Comparison of ENCODE assay signal across 26 cellular contexts in genomic region chr4:20904966-20905365, GRCh38.
"Had no signal": no experiment of that assay in that cellular context is flagged by ENCODE, and none has a peak within 500 bp of the region (broad histone marks: within the 10 kb centered on the region; RNA-seq: fewer than 3 reads in every experiment).

No MANE protein-coding gene starts in this region.

- H3K27me3 ChIP-seq: stomach, suprapubic skin, testis, thyroid gland, tibial artery, tibial nerve, transverse colon, upper lobe of left lung, upper lobe of right lung, uterus, vagina had no signal

- H3K4me1 ChIP-seq: stomach, suprapubic skin, testis, thyroid gland, tibial artery, tibial nerve, transverse colon, upper lobe of left lung, upper lobe of right lung, uterus, vagina had no signal

- DNase-seq: stimulated activated CD4-positive, alpha-beta T cell treated with anti-CD3 and anti-CD28 coated beads, Interleukin-2, amount 100 ng/mL, for 48 hours; stimulated activated CD4-positive, alpha-beta T cell treated with anti-CD3 and anti-CD28 coated beads, Interleukin-4, amount 100 ng/mL, for 1 hour; stimulated activated CD4-positive, alpha-beta T cell treated with anti-CD3 and anti-CD28 coated beads, Interleukin-4, amount 100 ng/mL, for 24 hours; stimulated activated CD4-positive, alpha-beta T cell treated with anti-CD3 and anti-CD28 coated beads, Interleukin-4, amount 100 ng/mL, for 4 hours; stimulated activated CD8-positive, alpha-beta memory T cell treated with anti-CD3 and anti-CD28 coated beads, Interleukin-4, amount 100 ng/mL, for 48 hours; stimulated activated naive B cell treated with anti-CD40 and anti-IgM and Interleukin-4, amounts not matched to agents 10 μg/mL and 1 μg/mL and 100 μg/mL, for 72 hours; stimulated activated naive CD4-positive, alpha-beta T cell; stimulated activated naive CD4-positive, alpha-beta T cell treated with Interleukin-2 at 50 U/mL for 16 hours; stimulated activated naive CD8-positive, alpha-beta T cell treated with anti-CD3 and anti-CD28 coated beads, Interleukin-15, amount 100 ng/mL, for 72 hours; stimulated activated naive CD8-positive, alpha-beta T cell treated with anti-CD3 and anti-CD28 coated beads, Interleukin-15, Interleukin-2, amounts not matched to agents 100 U/mL and 50 U/mL, for 24 hours; stomach; substantia nigra; testis; thyroid gland; tibial artery; transverse colon; trophoblast cell; upper lobe of left lung; upper lobe of right lung; uterus had no signal

- H3K9me3 ChIP-seq: stomach, suprapubic skin, testis, thoracic aorta, thyroid gland, tibial artery, tibial nerve, transverse colon, upper lobe of left lung, upper lobe of right lung, uterus, vagina had no signal

- H3K27ac ChIP-seq: stomach, suprapubic skin, testis, thoracic aorta, thyroid gland, tibial artery, tibial nerve, transverse colon, upper lobe of left lung, upper lobe of right lung, uterus, vagina had no signal

- H3K36me3 ChIP-seq: stomach, suprapubic skin, thoracic aorta, thyroid gland, tibial artery, tibial nerve, transverse colon, upper lobe of left lung, upper lobe of right lung, uterus, vagina had no signal

- H3K4me3 ChIP-seq: stomach, suprapubic skin, testis, thoracic aorta, thyroid gland, tibial artery, tibial nerve, transverse colon, upper lobe of left lung, upper lobe of right lung, uterus, vagina had no signal

- ATAC-seq: stimulated activated effector memory CD8-positive, alpha-beta T cell treated with anti-CD3 and anti-CD28 coated beads, Interleukin-12 subunit alpha, Interleukin-12 subunit beta, amount 100 ng/mL, for 72 hours; stimulated activated memory B cell treated with anti-CD40 and anti-IgM and Interleukin-4, amounts not matched to agents 10 μg/mL and 1 μg/mL and 100 μg/mL, for 72 hours; stimulated activated naive B cell treated with anti-CD40 and anti-IgM and Interleukin-4, amounts not matched to agents 10 μg/mL and 1 μg/mL and 100 μg/mL, for 72 hours; stimulated activated naive CD8-positive, alpha-beta T cell treated with anti-CD3 and anti-CD28 coated beads, Interleukin-15, amount 100 ng/mL, for 72 hours; stimulated activated naive CD8-positive, alpha-beta T cell treated with anti-CD3 and anti-CD28 coated beads, Interleukin-15, Interleukin-2, amounts not matched to agents 100 U/mL and 50 U/mL, for 24 hours; upper lobe of right lung had no signal
